18 cellular contexts compared by ENCODE assay signal in the genomic region with DNA sequence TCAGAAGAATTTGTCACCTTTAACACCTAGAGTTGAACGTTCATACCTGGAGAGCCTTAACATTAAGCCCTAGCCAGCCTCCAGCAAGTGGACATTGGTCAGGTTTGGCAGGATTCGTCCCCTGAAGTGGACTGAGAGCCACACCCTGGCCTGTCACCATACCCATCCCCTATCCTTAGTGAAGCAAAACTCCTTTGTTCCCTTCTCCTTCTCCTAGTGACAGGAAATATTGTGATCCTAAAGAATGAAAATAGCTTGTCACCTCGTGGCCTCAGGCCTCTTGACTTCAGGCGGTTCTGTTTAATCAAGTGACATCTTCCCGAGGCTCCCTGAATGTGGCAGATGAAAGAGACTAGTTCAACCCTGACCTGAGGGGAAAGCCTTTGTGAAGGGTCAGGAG.
"Had no signal": no experiment of that assay in that cellular context is flagged by ENCODE, and none has a peak within 500 bp of the region (broad histone marks: within the 10 kb centered on the region; RNA-seq: fewer than 3 reads in every experiment).

No MANE protein-coding gene starts in this region.

- H3K27ac Mint-ChIP-seq: activated CD4-positive, alpha-beta memory T cell treated with anti-CD3 and anti-CD28 coated beads for 36 hours; activated CD8-positive, alpha-beta memory T cell treated with anti-CD3 and anti-CD28 coated beads, Interleukin-2, amount 10 ng/mL, durations not matched to agents 7 days and 5 days; activated T-cell treated with anti-CD3 and anti-CD28 coated beads, Interleukin-2, amount 50 U/mL, for 24 hours; natural killer cell treated with Interleukin-12 subunit alpha and Interleukin-12 subunit beta and Interleukin-15 and Interleukin-18, amount 100 ng/mL, for 72 hours; stimulated activated memory B cell treated with anti-CD40 and anti-IgM and Interleukin-4, amounts not matched to agents 10 μg/mL and 1 μg/mL and 100 μg/mL, for 72 hours had no signal

- FAIRE-seq: endothelial cell of umbilical vein, keratinocyte had no signal

- H3K4me1 ChIP-seq: colonic mucosa, left lung, uterus had no signal

- H3K36me3 ChIP-seq: colonic mucosa, thyroid gland, uterus had no signal

- H3K27me3 Mint-ChIP-seq: activated CD4-positive, alpha-beta memory T cell treated with anti-CD3 and anti-CD28 coated beads for 36 hours; activated CD8-positive, alpha-beta memory T cell treated with anti-CD3 and anti-CD28 coated beads, Interleukin-2, amount 10 ng/mL, durations not matched to agents 7 days and 5 days; activated T-cell treated with anti-CD3 and anti-CD28 coated beads, Interleukin-2, amount 50 U/mL, for 24 hours; memory B cell; natural killer cell treated with Interleukin-12 subunit alpha and Interleukin-12 subunit beta and Interleukin-15 and Interleukin-18, amount 100 ng/mL, for 72 hours; stimulated activated memory B cell treated with anti-CD40 and anti-IgM and Interleukin-4, amounts not matched to agents 10 μg/mL and 1 μg/mL and 100 μg/mL, for 72 hours had no signal

- H3K27me3 ChIP-seq: colonic mucosa, left lung, thyroid gland, uterus had no signal

- H3K4me1 Mint-ChIP-seq: activated CD8-positive, alpha-beta memory T cell treated with anti-CD3 and anti-CD28 coated beads, Interleukin-2, amount 10 ng/mL, durations not matched to agents 7 days and 5 days; memory B cell; stimulated activated memory B cell treated with anti-CD40 and anti-IgM and Interleukin-4, amounts not matched to agents 10 μg/mL and 1 μg/mL and 100 μg/mL, for 72 hours had no signal

- H3K4me3 ChIP-seq: colonic mucosa, left lung, thyroid gland, uterus had no signal

- H3K4me3 Mint-ChIP-seq: activated CD4-positive, alpha-beta memory T cell treated with anti-CD3 and anti-CD28 coated beads for 36 hours; activated CD8-positive, alpha-beta memory T cell treated with anti-CD3 and anti-CD28 coated beads, Interleukin-2, amount 10 ng/mL, durations not matched to agents 7 days and 5 days; activated T-cell treated with anti-CD3 and anti-CD28 coated beads, Interleukin-2, amount 50 U/mL, for 24 hours; memory B cell; natural killer cell treated with Interleukin-12 subunit alpha and Interleukin-12 subunit beta and Interleukin-15 and Interleukin-18, amount 100 ng/mL, for 72 hours; stimulated activated memory B cell treated with anti-CD40 and anti-IgM and Interleukin-4, amounts not matched to agents 10 μg/mL and 1 μg/mL and 100 μg/mL, for 72 hours had no signal

- DNase-seq: activated CD4-positive, alpha-beta memory T cell treated with anti-CD3 and anti-CD28 coated beads for 36 hours; activated CD8-positive, alpha-beta memory T cell treated with anti-CD3 and anti-CD28 coated beads, Interleukin-2, amount 10 ng/mL, durations not matched to agents 7 days and 5 days; activated naive CD4-positive, alpha-beta T cell treated with anti-CD3 and anti-CD28 coated beads, Interleukin-2, amount 50 U/mL, for 16 hours; activated T-cell treated with anti-CD3 and anti-CD28 coated beads, Interleukin-2, amount 50 U/mL, for 24 hours; colonic mucosa; effector CD4-positive, alpha-beta T cell; foreskin fibroblast; hippocampal formation; left lung; stimulated activated CD4-positive, alpha-beta T cell treated with anti-CD3 and anti-CD28 coated beads, Interleukin-2, amount 100 ng/mL, for 48 hours; T-helper 1 cell; thyroid gland; uterus had no signal

- H3K9me3 Mint-ChIP-seq: activated CD4-positive, alpha-beta memory T cell treated with anti-CD3 and anti-CD28 coated beads for 36 hours; activated T-cell treated with anti-CD3 and anti-CD28 coated beads, Interleukin-2, amount 50 U/mL, for 24 hours; natural killer cell treated with Interleukin-12 subunit alpha and Interleukin-12 subunit beta and Interleukin-15 and Interleukin-18, amount 100 ng/mL, for 72 hours; stimulated activated memory B cell treated with anti-CD40 and anti-IgM and Interleukin-4, amounts not matched to agents 10 μg/mL and 1 μg/mL and 100 μg/mL, for 72 hours had no signal

- H3K9me3 ChIP-seq: colonic mucosa, left lung, thyroid gland, uterus had no signal
